In genomic region chrX:16870095-16870860, GRCh38 we compare ENCODE assay signal across 8 cellular contexts. TPM values are rescaled to one million over a fixed set of nuclear protein-coding genes. Genes with fewer than 3 reads are reported as not detected.
DNase-seq lines count a peak whose midpoint lies in the region; ATAC-seq and TF ChIP-seq lines count a peak whose summit lies in the region.

TSS of gene RBBP7 (minus strand) at chrX:16870362. CDS start at chrX:16870053, 309 bp downstream.

- peak within 1 kb of the TSS; percentile 73 for H3K4me3 ChIP-seq in AG04450 (ENCODE audit: low read depth, low read length)

- POLR2A ChIA-PET in AG04450 (lab: Yijun Ruan, JAX) = interaction anchor here (1.0 kb wide), 1 partner anchor 13 kb away, joined by 6 read pairs; no protein-coding TSS in a partner anchor

- DNase-seq in AG04450 (ENCODE audit: low read depth, low spot score) (peak; percentile 72), NCI-H345 (lab: John Stamatoyannopoulos, UW) (peak; percentile 95), caudate nucleus (lab: John Stamatoyannopoulos, UW) (peak; percentile 2 to 95 (median 87)), iris pigment epithelial cell (ENCODE audit: low read depth) (peak; percentile 91)
- DNase-seq in activated CD4-positive, CD25-positive, alpha-beta regulatory T cell (lab: John Stamatoyannopoulos, UW) = peak; percentile 73 to 85 (median 84)
- peak; percentile 87 for DNase-seq in stimulated activated CD4-positive, alpha-beta T cell treated with anti-CD3 and anti-CD28 coated beads, Interleukin-12 subunit alpha, Interleukin-12 subunit beta, amount 100 ng/mL, for 4 hours

- H3K27me3 ChIP-seq in AG04450 (ENCODE audit: control insufficient read depth, insufficient read depth, low read length) = no peaks in the 10 kb centered on the region

- H3K27ac ChIP-seq in AG04450 (ENCODE audit: low read depth, low read length) = peak within 1 kb of the TSS; percentile 96
- peak within 1 kb of the TSS; percentile 80 for H3K27ac ChIP-seq in caudate nucleus (ENCODE audit: low read depth, low read length)

- TF ChIP-seq CTCF in AG04450 (IDR thresholded peaks at IDR 0.05; ENCODE audit: low read depth, low read length) = no peak

- CTCF ChIA-PET in AG04450 (lab: Charles Lee) = interaction anchor here (1.1 kb wide), 1 partner anchor 176 kb away, joined by 5 read pairs; no protein-coding TSS in a partner anchor

- H3K9me3 ChIP-seq in AG04450 (ENCODE audit: control insufficient read depth, insufficient read depth, low read length) = no peaks in the 10 kb centered on the region

- peak; percentile 88 for ATAC-seq in GM18909 (IDR thresholded peaks at IDR 0.05; ENCODE audit: poor library complexity, unreplicated experiment)
- ATAC-seq in HG03175 (IDR thresholded peaks at IDR 0.05; ENCODE audit: unreplicated experiment) = peak; percentile 68

RNA-seq across cellular contexts. Expression of gene RBBP7, which starts in this region (rescaled TPM):
- polyA plus RNA-seq in AG04450 (2011; rRNA removed) = 133 and 157 TPM in 2 replicates
- 79.5 and 82.3 TPM in 2 replicates for polyA minus RNA-seq in AG04450 (2011; rRNA and poly(A)+ RNA removed)

Comparison
In these comparisons a context has a peak if more than half of its experiments do, and no peak if none do; other contexts are left out.
1. Peak in every context shown above with its lines: DNase-seq, ATAC-seq, H3K4me3 ChIP-seq and H3K27ac ChIP-seq.